In the genomic region with DNA sequence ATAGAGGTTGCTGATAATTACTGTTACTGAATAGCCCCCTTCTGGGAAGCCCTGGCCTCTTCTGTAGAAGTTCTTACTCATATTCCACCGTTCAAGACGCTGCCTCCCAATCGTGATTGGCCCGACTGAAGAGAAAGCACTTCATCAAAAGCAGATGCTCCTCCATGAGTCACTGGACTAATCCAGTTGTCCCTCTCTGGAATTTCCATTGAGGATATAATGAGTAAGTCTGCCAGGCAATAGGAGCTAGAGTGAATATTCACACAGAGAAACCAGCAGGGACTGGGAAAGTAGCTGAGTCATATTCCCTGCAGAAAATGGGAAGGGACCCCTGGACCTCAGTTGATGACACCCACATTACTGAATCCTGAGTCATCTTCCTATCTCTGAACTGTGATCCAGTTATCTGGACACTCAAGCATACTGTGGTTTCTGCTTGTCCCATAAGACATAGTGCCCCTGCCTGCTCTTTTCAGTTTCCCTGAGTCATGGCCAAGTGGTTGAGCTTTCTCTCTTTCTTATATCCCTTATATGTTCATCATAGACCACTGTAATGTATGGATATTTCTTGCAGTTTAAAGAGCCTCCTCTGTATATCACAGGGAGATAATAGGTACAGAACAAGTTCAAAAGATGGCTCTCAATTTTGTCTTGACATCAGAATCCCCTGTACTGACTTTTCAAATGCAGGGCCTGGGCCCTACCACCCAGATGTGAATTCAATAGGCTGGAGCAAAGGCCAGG, we compare ENCODE assay signal across 1 cellular context.
A peak's percentile ranks its signal among the peaks of the same experiment; 100 is the strongest.
TF ChIP-seq lines count a peak whose summit lies in the region.

No MANE protein-coding gene starts in this region.

TF ChIP-seq in K562, 482 proteins besides CTCF, POLR2A, EP300 and RAD21 (continued from another document and continues in another):
- TF ChIP-seq ZBTB40 (IDR thresholded peaks at IDR 0.05) (no peak), ZBTB40 (CRISPR knock-in tag; IDR thresholded peaks at IDR 0.05) (no peak), CC2D1A (IDR thresholded peaks at IDR 0.05) (peak; percentile 87), ARID1B (IDR thresholded peaks at IDR 0.05) (peak; percentile 98), PTRF (tag; IDR thresholded peaks at IDR 0.05) (no peak), ZNF77 (CRISPR knock-in tag; IDR thresholded peaks at IDR 0.05) (no peak), SPI1 (IDR thresholded peaks at IDR 0.05; ENCODE audit: borderline replicate concordance, low read depth, low read length) (peak; percentile 62; the same call in 1 of the 2 replicates), HOMEZ (CRISPR knock-in tag; IDR thresholded peaks at IDR 0.05) (no peak), CBFA2T3 (IDR thresholded peaks at IDR 0.05) (peak; percentile 93), CTCFL (IDR thresholded peaks at IDR 0.05; ENCODE audit: borderline replicate concordance, insufficient read depth, low read depth, low read length, poor library complexity, severe bottlenecking) (no peak), SMC3 (conservative IDR thresholded peaks at IDR 0.05; ENCODE audit: insufficient read depth, low read depth, low read length) (no peak), ZC3H4 (CRISPR knock-in tag; IDR thresholded peaks at IDR 0.05; ENCODE audit: borderline replicate concordance) (no peak), NCOA1 (IDR thresholded peaks at IDR 0.05; ENCODE audit: low read depth) (peak; percentile 84), MEF2A (IDR thresholded peaks at IDR 0.05; ENCODE audit: control insufficient read depth, low read depth, low read length) (peak; percentile 74; the same call in 1 of the 2 replicates), MEIS2 (IDR thresholded peaks at IDR 0.05; ENCODE audit: partially characterized antibody) (peak; percentile 95), BMI1 (IDR thresholded peaks at IDR 0.05; ENCODE audit: low read length) (no peak), PCBP1 (IDR thresholded peaks at IDR 0.05; ENCODE audit: low read depth, low read length, poor library complexity, severe bottlenecking) (no peak), MBD1 (CRISPR knock-in tag; IDR thresholded peaks at IDR 0.05) (no peak), TSC22D4 (tag; IDR thresholded peaks at IDR 0.05) (no peak), CREB1 (IDR thresholded peaks at IDR 0.05) (peak; percentile 47; the same call in 1 of the 2 replicates), CREB1 (CRISPR knock-in tag; IDR thresholded peaks at IDR 0.05) (no peak), ZNF592 (IDR thresholded peaks at IDR 0.05) (peak; percentile 70)
- TF ChIP-seq, protein P1, sequence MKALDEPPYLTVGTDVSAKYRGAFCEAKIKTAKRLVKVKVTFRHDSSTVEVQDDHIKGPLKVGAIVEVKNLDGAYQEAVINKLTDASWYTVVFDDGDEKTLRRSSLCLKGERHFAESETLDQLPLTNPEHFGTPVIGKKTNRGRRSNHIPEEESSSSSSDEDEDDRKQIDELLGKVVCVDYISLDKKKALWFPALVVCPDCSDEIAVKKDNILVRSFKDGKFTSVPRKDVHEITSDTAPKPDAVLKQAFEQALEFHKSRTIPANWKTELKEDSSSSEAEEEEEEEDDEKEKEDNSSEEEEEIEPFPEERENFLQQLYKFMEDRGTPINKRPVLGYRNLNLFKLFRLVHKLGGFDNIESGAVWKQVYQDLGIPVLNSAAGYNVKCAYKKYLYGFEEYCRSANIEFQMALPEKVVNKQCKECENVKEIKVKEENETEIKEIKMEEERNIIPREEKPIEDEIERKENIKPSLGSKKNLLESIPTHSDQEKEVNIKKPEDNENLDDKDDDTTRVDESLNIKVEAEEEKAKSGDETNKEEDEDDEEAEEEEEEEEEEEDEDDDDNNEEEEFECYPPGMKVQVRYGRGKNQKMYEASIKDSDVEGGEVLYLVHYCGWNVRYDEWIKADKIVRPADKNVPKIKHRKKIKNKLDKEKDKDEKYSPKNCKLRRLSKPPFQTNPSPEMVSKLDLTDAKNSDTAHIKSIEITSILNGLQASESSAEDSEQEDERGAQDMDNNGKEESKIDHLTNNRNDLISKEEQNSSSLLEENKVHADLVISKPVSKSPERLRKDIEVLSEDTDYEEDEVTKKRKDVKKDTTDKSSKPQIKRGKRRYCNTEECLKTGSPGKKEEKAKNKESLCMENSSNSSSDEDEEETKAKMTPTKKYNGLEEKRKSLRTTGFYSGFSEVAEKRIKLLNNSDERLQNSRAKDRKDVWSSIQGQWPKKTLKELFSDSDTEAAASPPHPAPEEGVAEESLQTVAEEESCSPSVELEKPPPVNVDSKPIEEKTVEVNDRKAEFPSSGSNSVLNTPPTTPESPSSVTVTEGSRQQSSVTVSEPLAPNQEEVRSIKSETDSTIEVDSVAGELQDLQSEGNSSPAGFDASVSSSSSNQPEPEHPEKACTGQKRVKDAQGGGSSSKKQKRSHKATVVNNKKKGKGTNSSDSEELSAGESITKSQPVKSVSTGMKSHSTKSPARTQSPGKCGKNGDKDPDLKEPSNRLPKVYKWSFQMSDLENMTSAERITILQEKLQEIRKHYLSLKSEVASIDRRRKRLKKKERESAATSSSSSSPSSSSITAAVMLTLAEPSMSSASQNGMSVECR (CRISPR knock-in tag; IDR thresholded peaks at IDR 0.05) = no peak
- TF ChIP-seq, protein P2, sequence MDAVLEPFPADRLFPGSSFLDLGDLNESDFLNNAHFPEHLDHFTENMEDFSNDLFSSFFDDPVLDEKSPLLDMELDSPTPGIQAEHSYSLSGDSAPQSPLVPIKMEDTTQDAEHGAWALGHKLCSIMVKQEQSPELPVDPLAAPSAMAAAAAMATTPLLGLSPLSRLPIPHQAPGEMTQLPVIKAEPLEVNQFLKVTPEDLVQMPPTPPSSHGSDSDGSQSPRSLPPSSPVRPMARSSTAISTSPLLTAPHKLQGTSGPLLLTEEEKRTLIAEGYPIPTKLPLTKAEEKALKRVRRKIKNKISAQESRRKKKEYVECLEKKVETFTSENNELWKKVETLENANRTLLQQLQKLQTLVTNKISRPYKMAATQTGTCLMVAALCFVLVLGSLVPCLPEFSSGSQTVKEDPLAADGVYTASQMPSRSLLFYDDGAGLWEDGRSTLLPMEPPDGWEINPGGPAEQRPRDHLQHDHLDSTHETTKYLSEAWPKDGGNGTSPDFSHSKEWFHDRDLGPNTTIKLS (IDR thresholded peaks at IDR 0.05; ENCODE audit: borderline replicate concordance, low read depth) = no peak; the same call in 1 of the 2 replicates
